Comparison of ENCODE assay signal across 23 cellular contexts in genomic region chr21:33281101-33281652, GRCh38. TPM values are rescaled to one million over a fixed set of nuclear protein-coding genes. Genes with fewer than 3 reads are reported as not detected.
A peak's percentile ranks its signal among the peaks of the same experiment; 100 is the strongest.
DNase-seq lines count a peak whose midpoint lies in the region; ATAC-seq and TF ChIP-seq lines count a peak whose summit lies in the region.
"Had no signal": no experiment of that assay in that cellular context is flagged by ENCODE, and none has a peak within 500 bp of the region (broad histone marks: within the 10 kb centered on the region; RNA-seq: fewer than 3 reads in every experiment).

No MANE protein-coding gene starts in this region.

- H3K27ac ChIP-seq in VCaP, result no peak overlapping the region
- H3K27ac ChIP-seq in mesendoderm (ENCODE audit: low read depth, low read length), result no peak overlapping the region
- H3K27ac ChIP-seq: 22Rv1, SJSA1 had no signal

- H4K8ac ChIP-seq in mesendoderm (ENCODE audit: low read depth, low read length), result no peak overlapping the region

- no peaks in the 10 kb centered on the region for H3K36me3 ChIP-seq in mesendoderm (ENCODE audit: control insufficient read depth, insufficient read depth, low read length)

- no peak overlapping the region for H2AK5ac ChIP-seq in mesendoderm (ENCODE audit: low read length)

- H3K56ac ChIP-seq in mesendoderm (ENCODE audit: low read length), result no peak overlapping the region

- H3K27me3 ChIP-seq in mesendoderm (ENCODE audit: insufficient read depth, low read length, poor library complexity), result no peaks in the 10 kb centered on the region
- H3K27me3 ChIP-seq: SJSA1 had no signal

- WGBS in mesendoderm (ENCODE audit: extremely low coverage, insufficient coverage, low lambda C conversion rate), result no CpG with 5 or more reads among the region's 6 CpGs

- no peak overlapping the region for H2BK15ac ChIP-seq in mesendoderm (replicated peaks; ENCODE audit: low read depth)

- H3K4me2 ChIP-seq in mesendoderm (ENCODE audit: low read length), result no peak overlapping the region

- TF ChIP-seq CTCF in VCaP (conservative IDR thresholded peaks at IDR 0.05), result 0 out of 2 replicates have a peak, but pooled peaks have one; percentile 4

- no peaks in the 10 kb centered on the region for H3K4me1 ChIP-seq in mesendoderm (ENCODE audit: control insufficient read depth, low read depth, low read length)

- H3K4me3 ChIP-seq in mesendoderm (ENCODE audit: low read length), result no peak overlapping the region
- H3K4me3 ChIP-seq: SJSA1 had no signal

- DNase-seq in DMS 273 (lab: John Stamatoyannopoulos, UW; ENCODE audit: unreplicated experiment) (peak; percentile 24), DMS 273 treated with DMSO at 0.1 percent for 48 hours (lab: John Stamatoyannopoulos, UW) (no peak), OCI-M1 (lab: John Stamatoyannopoulos, UW) (peak; percentile 38), mesendoderm (peak; percentile 67), GM19238 (ENCODE audit: insufficient read length, low spot score) (no peak), hepatic stellate cell (ENCODE audit: low spot score) (no peak)
- DNase-seq: CD4-positive, CD25-positive, alpha-beta regulatory T cell; DMS53; HCEC 1CT; KG1; MM.1S; NCI-H1417; NCI-H187; NCI-H2081 treated with DMSO at 0.1 percent for 48 hours; NCI-H446 treated with DMSO at 0.1 percent for 48 hours; NCI-H526; NCI-H82; Right ventricle myocardium superior; RPMI8226 had no signal

- no peak overlapping the region for H2BK120ac ChIP-seq in mesendoderm (ENCODE audit: low read depth, low read length)

- no peak overlapping the region for H3K9ac ChIP-seq in mesendoderm (ENCODE audit: low read length)

- H3K18ac ChIP-seq in mesendoderm (ENCODE audit: low read length), result no peak overlapping the region

- ATAC-seq in GM18867 (IDR thresholded peaks at IDR 0.05; ENCODE audit: unreplicated experiment), result no peak

- H4K5ac ChIP-seq in mesendoderm (ENCODE audit: low read length), result no peak overlapping the region

- no peaks in the 10 kb centered on the region for H3K79me1 ChIP-seq in mesendoderm (ENCODE audit: low read length)

- H2BK5ac ChIP-seq in mesendoderm (ENCODE audit: low read length), result no peak overlapping the region

- no peak overlapping the region for H3K4ac ChIP-seq in mesendoderm (ENCODE audit: low read depth, low read length)

- no peak overlapping the region for H3K23ac ChIP-seq in mesendoderm (ENCODE audit: low read length)

- no peaks in the 10 kb centered on the region for H3K79me2 ChIP-seq in mesendoderm (ENCODE audit: control insufficient read depth, insufficient read depth, low read length)

RNA-seq across cellular contexts. Expression of gene IL10RB, which starts 15.0 kb away (rescaled TPM):
- polyA plus RNA-seq in mesendoderm (2013, experiment 1 of 2), result 2.1 TPM
- polyA plus RNA-seq in mesendoderm (2013, experiment 2 of 2), result 2.0 TPM

RNA-seq across cellular contexts. Expression of gene IFNAR1, which starts 43.6 kb away (rescaled TPM):
- 7.9 TPM for polyA plus RNA-seq in mesendoderm (2013, experiment 1 of 2)
- polyA plus RNA-seq in mesendoderm (2013, experiment 2 of 2), result 9.4 TPM

RNA-seq across cellular contexts. Expression of gene IFNAR2, which starts 51.4 kb away (rescaled TPM):
- polyA plus RNA-seq in mesendoderm (2013, experiment 1 of 2), result 7.5 TPM
- 7.3 TPM for polyA plus RNA-seq in mesendoderm (2013, experiment 2 of 2)

Comparison
In these comparisons a context has a peak if more than half of its experiments do, and no peak if none do; other contexts are left out.
1. DNase-seq: peak in DMS 273 (single experiment), OCI-M1 (single experiment) and mesendoderm (single experiment); none in DMS 273 treated with DMSO at 0.1 percent for 48 hours (single experiment), GM19238 (single experiment) and hepatic stellate cell (single experiment).